ENCODE assay signal across 13 cellular contexts in genomic region chr1:203555484-203556046, GRCh38.
DNase-seq lines count a peak whose midpoint lies in the region; ATAC-seq and TF ChIP-seq lines count a peak whose summit lies in the region.
"Had no signal": no experiment of that assay in that cellular context is flagged by ENCODE, and none has a peak within 500 bp of the region (broad histone marks: within the 10 kb centered on the region; RNA-seq: fewer than 3 reads in every experiment).

No MANE protein-coding gene starts in this region.

- POLR2A ChIA-PET in Caco-2 (lab: Charles Lee), result no interaction called here

- CTCF ChIA-PET in Caco-2 (lab: Charles Lee), result no interaction called here

- peaks cover 16% of the 10 kb centered on the region for H3K4me1 ChIP-seq in Caco-2
- peaks cover 48% of the 10 kb centered on the region for H3K4me1 ChIP-seq in skeletal muscle satellite cell (ENCODE audit: control insufficient read depth, insufficient read depth, low read length)

- H3K27me3 ChIP-seq in Caco-2 (replicated peaks; ENCODE audit: control insufficient read depth, insufficient read depth, low read length) (no peaks in the 10 kb centered on the region), layer of hippocampus (ENCODE audit: control insufficient read depth, insufficient read depth, low read length) (no peaks in the 10 kb centered on the region), skeletal muscle satellite cell (ENCODE audit: control insufficient read depth, insufficient read depth, low read length) (no peaks in the 10 kb centered on the region)

- intact Hi-C loops in Caco-2 (cut with micrococcal nuclease; ENCODE audit: unreplicated experiment), result no loop called here

- peaks cover 3% of the 10 kb centered on the region for H3K27me3 Mint-ChIP-seq in Caco-2 (ENCODE audit: insufficient read depth, unreplicated experiment)
- peaks cover 5% of the 10 kb centered on the region for H3K27me3 Mint-ChIP-seq in brain

- H3K9me3 Mint-ChIP-seq in Caco-2 (ENCODE audit: unreplicated experiment) (no peaks in the 10 kb centered on the region), brain (peaks cover 0 to 4% (median 0%) of the 10 kb centered on the region in 5 experiments)

- ATAC-seq in HG03196 (IDR thresholded peaks at IDR 0.05; ENCODE audit: unreplicated experiment) (no peak), HG03571 (IDR thresholded peaks at IDR 0.05; ENCODE audit: unreplicated experiment) (no peak)
- ATAC-seq: activated CD4-positive, CD25-positive, alpha-beta regulatory T cell treated with anti-CD3 and anti-CD28 coated beads, Interleukin-2, amount 50 U/mL, for 24 hours had no signal

- DNase-seq in Caco-2, result no peak
- no peak for DNase-seq in KBM-7
- DNase-seq in NCI-H2171 treated with DMSO at 0.1 percent for 48 hours (lab: John Stamatoyannopoulos, UW), result no peak
- DNase-seq: activated naive CD4-positive, alpha-beta T cell treated with anti-CD3 and anti-CD28 coated beads, Interleukin-2, amount 50 U/mL, for 16 hours; CD4-positive, CD25-positive, alpha-beta regulatory T cell; NCI-H187 treated with DMSO at 0.1 percent for 48 hours; stimulated activated CD8-positive, alpha-beta memory T cell treated with anti-CD3 and anti-CD28 coated beads, Interleukin-4, amount 100 ng/mL, for 48 hours had no signal

- peak overlapping the region; percentile 19 for H3K27ac ChIP-seq in layer of hippocampus (ENCODE audit: low read depth, low read length)

- H3K36me3 Mint-ChIP-seq in Caco-2 (ENCODE audit: insufficient read depth, unreplicated experiment) (no peaks in the 10 kb centered on the region), brain (no peaks in the 10 kb centered on the region)
- H3K36me3 Mint-ChIP-seq: CD4-positive, CD25-positive, alpha-beta regulatory T cell had no signal

- in situ Hi-C loops in KBM-7 (cut with MboI; ENCODE audit: low pct_unique_long_range_greater_than_20kb, low sequenced_read_pairs), result no loop called here

- H3K27ac Mint-ChIP-seq in Caco-2 (ENCODE audit: unreplicated experiment) (peak overlapping the region; percentile 70), brain (peak overlapping the region; percentile 90 to 99 (median 94))
- H3K27ac Mint-ChIP-seq: CD4-positive, CD25-positive, alpha-beta regulatory T cell had no signal

- peak overlapping the region; percentile 47 for H3K4me2 ChIP-seq in skeletal muscle satellite cell (ENCODE audit: low read length)

- H3K4me3 Mint-ChIP-seq in Caco-2 (ENCODE audit: unreplicated experiment) (no peak overlapping the region), brain (peak overlapping the region in 4 of 5 experiments; percentile 38 to 68 (median 62))
- H3K4me3 Mint-ChIP-seq: CD4-positive, CD25-positive, alpha-beta regulatory T cell had no signal

- H3K9ac ChIP-seq in skeletal muscle satellite cell (ENCODE audit: low read depth, low read length), result peak overlapping the region; percentile 77

- BruUV-seq in Caco-2 (replicated peaks; lab: Mats Ljungman, UMichigan), result no TSS peak

- H3K4me1 Mint-ChIP-seq in Caco-2 (ENCODE audit: low read depth, unreplicated experiment) (peaks cover 11% of the 10 kb centered on the region), brain (peaks cover 67% of the 10 kb centered on the region)

- no peak overlapping the region for H3K4me3 ChIP-seq in Caco-2 (ENCODE audit: low read depth, low read length)
- H3K4me3 ChIP-seq in skeletal muscle satellite cell (ENCODE audit: low read length), result peak overlapping the region; percentile 24

- H3K9me3 ChIP-seq in Caco-2 (peaks cover 12% of the 10 kb centered on the region), skeletal muscle satellite cell (replicated peaks; ENCODE audit: low read length) (no peaks in the 10 kb centered on the region)

- H3K36me3 ChIP-seq in Caco-2 (ENCODE audit: control insufficient read depth, insufficient read depth, low read length) (no peaks in the 10 kb centered on the region), skeletal muscle satellite cell (ENCODE audit: insufficient read depth, low read length) (no peaks in the 10 kb centered on the region)

- no peak for TF ChIP-seq CTCF in Caco-2 (IDR thresholded peaks at IDR 0.05; ENCODE audit: insufficient read depth in 1 of 2, low read depth in 1 of 2, low read length in 1 of 2, severe bottlenecking in 1 of 2, unreplicated experiment in 1 of 2)
- TF ChIP-seq CTCF in brain (conservative IDR thresholded peaks at IDR 0.05), result no peak
